ENCODE assay signal across 13 cellular contexts in genomic region chr1:182677393-182678098, GRCh38. TPM values are rescaled to one million over a fixed set of nuclear protein-coding genes. Genes with fewer than 3 reads are reported as not detected.
DNase-seq lines count a peak whose midpoint lies in the region; ATAC-seq, FAIRE-seq and TF ChIP-seq lines count a peak whose summit lies in the region.
"Had no signal": no experiment of that assay in that cellular context is flagged by ENCODE, and none has a peak within 500 bp of the region (broad histone marks: within the 10 kb centered on the region; RNA-seq: fewer than 3 reads in every experiment).

No MANE protein-coding gene starts in this region.

- ATAC-seq in HG02763 (IDR thresholded peaks at IDR 0.05; ENCODE audit: unreplicated experiment) (peak; percentile 71), HG03565 (IDR thresholded peaks at IDR 0.05; ENCODE audit: unreplicated experiment) (peak; percentile 81)
- no peak for ATAC-seq in activated CD8-positive, alpha-beta T cell treated with anti-CD3 and anti-CD28 coated beads, Interleukin-2, amount 10 ng/mL, durations not matched to agents 7 days and 5 days
- ATAC-seq in activated T-helper 17 cell treated with anti-CD3 and anti-CD28 coated beads, Interleukin-2, amount 50 U/mL, for 72 hours (replicated peaks) = no peak
- ATAC-seq: left lobe of liver had no signal

- H3K36me3 ChIP-seq in DOHH2 (ENCODE audit: control insufficient read depth, low read length) (no peaks in the 10 kb centered on the region), Caco-2 (ENCODE audit: control insufficient read depth, insufficient read depth, low read length) (no peaks in the 10 kb centered on the region)

- H3K4me1 ChIP-seq in DOHH2 (ENCODE audit: control insufficient read depth, low read length) (peaks cover 97% of the 10 kb centered on the region), Caco-2 (peaks cover 15% of the 10 kb centered on the region)

- peaks cover 23% of the 10 kb centered on the region for H3K27me3 Mint-ChIP-seq in activated CD8-positive, alpha-beta T cell treated with anti-CD3 and anti-CD28 coated beads, Interleukin-2, amount 10 ng/mL, durations not matched to agents 7 days and 5 days (ENCODE audit: low read depth)
- peaks cover 15% of the 10 kb centered on the region for H3K27me3 Mint-ChIP-seq in activated T-helper 17 cell treated with anti-CD3 and anti-CD28 coated beads, Interleukin-2, amount 50 U/mL, for 72 hours
- H3K27me3 Mint-ChIP-seq in Caco-2 (ENCODE audit: insufficient read depth, unreplicated experiment) = no peaks in the 10 kb centered on the region

- peaks cover 33% of the 10 kb centered on the region for H3F3A ChIP-seq in DOHH2 (ENCODE audit: control insufficient read depth, insufficient read depth)

- CTCF ChIA-PET in activated CD8-positive, alpha-beta T cell treated with anti-CD3 and anti-CD28 coated beads, Interleukin-2, amount 10 ng/mL, durations not matched to agents 7 days and 5 days (lab: Charles Lee) = interaction anchor here (2.1 kb wide), 1 partner anchor 104 kb away, joined by 8 read pairs; no protein-coding TSS in a partner anchor
- CTCF ChIA-PET in Caco-2 (lab: Charles Lee) = no interaction called here

- peak overlapping the region; percentile 90 for H3K4me2 ChIP-seq in DOHH2 (ENCODE audit: low read length)

- TF ChIP-seq CTCF in DOHH2 (IDR thresholded peaks at IDR 0.05; ENCODE audit: low read depth, low read length, poor library complexity, severe bottlenecking) = no peak
- TF ChIP-seq CTCF in Caco-2 (IDR thresholded peaks at IDR 0.05; ENCODE audit: insufficient read depth in 1 of 2, low read depth in 1 of 2, low read length in 1 of 2, severe bottlenecking in 1 of 2, unreplicated experiment in 1 of 2) = no peak

- no peak overlapping the region for H3K27ac Mint-ChIP-seq in activated CD8-positive, alpha-beta T cell treated with anti-CD3 and anti-CD28 coated beads, Interleukin-2, amount 10 ng/mL, durations not matched to agents 7 days and 5 days
- H3K27ac Mint-ChIP-seq in activated T-helper 17 cell treated with anti-CD3 and anti-CD28 coated beads, Interleukin-2, amount 50 U/mL, for 72 hours = no peak overlapping the region
- no peak overlapping the region for H3K27ac Mint-ChIP-seq in Caco-2 (ENCODE audit: unreplicated experiment)

- no peaks in the 10 kb centered on the region for H3K36me3 Mint-ChIP-seq in activated CD8-positive, alpha-beta T cell treated with anti-CD3 and anti-CD28 coated beads, Interleukin-2, amount 10 ng/mL, durations not matched to agents 7 days and 5 days (ENCODE audit: low read depth)
- no peaks in the 10 kb centered on the region for H3K36me3 Mint-ChIP-seq in activated T-helper 17 cell treated with anti-CD3 and anti-CD28 coated beads, Interleukin-2, amount 50 U/mL, for 72 hours (ENCODE audit: low read depth)
- H3K36me3 Mint-ChIP-seq in Caco-2 (ENCODE audit: insufficient read depth, unreplicated experiment) = no peaks in the 10 kb centered on the region

- H3K4me1 Mint-ChIP-seq in activated CD8-positive, alpha-beta T cell treated with anti-CD3 and anti-CD28 coated beads, Interleukin-2, amount 10 ng/mL, durations not matched to agents 7 days and 5 days (ENCODE audit: low read depth) = peaks cover 5% of the 10 kb centered on the region
- H3K4me1 Mint-ChIP-seq in activated T-helper 17 cell treated with anti-CD3 and anti-CD28 coated beads, Interleukin-2, amount 50 U/mL, for 72 hours = no peaks in the 10 kb centered on the region
- peaks cover 25% of the 10 kb centered on the region for H3K4me1 Mint-ChIP-seq in Caco-2 (ENCODE audit: low read depth, unreplicated experiment)

- intact Hi-C loops in Caco-2 (cut with micrococcal nuclease; ENCODE audit: unreplicated experiment) = no loop called here

- H3K4me3 ChIP-seq in DOHH2 (ENCODE audit: low read length) = peak overlapping the region; percentile 69
- H3K4me3 ChIP-seq in Caco-2 (ENCODE audit: low read depth, low read length) = no peak overlapping the region

- POLR2A ChIA-PET in activated CD8-positive, alpha-beta T cell treated with anti-CD3 and anti-CD28 coated beads, Interleukin-2, amount 10 ng/mL, durations not matched to agents 7 days and 5 days (lab: Charles Lee) = no interaction called here
- POLR2A ChIA-PET in Caco-2 (lab: Charles Lee) = no interaction called here

- no peaks in the 10 kb centered on the region for H4K20me1 ChIP-seq in DOHH2 (ENCODE audit: control insufficient read depth, insufficient read depth, low read depth, low read length)

- peak; percentile 60 for DNase-seq in GM19239 (ENCODE audit: insufficient read length, low spot score)
- no peak for DNase-seq in activated CD8-positive, alpha-beta T cell treated with anti-CD3 and anti-CD28 coated beads, Interleukin-2, amount 10 ng/mL, durations not matched to agents 7 days and 5 days
- no peak for DNase-seq in 8988T
- no peak for DNase-seq in Caco-2
- DNase-seq: aorta had no signal

- no TSS peak for BruUV-seq in Caco-2 (replicated peaks; lab: Mats Ljungman, UMichigan)

- no peaks in the 10 kb centered on the region for H3K79me2 ChIP-seq in DOHH2 (ENCODE audit: control insufficient read depth, low read length)

- H3K27me3 ChIP-seq in DOHH2 (ENCODE audit: control insufficient read depth, low read length) (no peaks in the 10 kb centered on the region), Caco-2 (replicated peaks; ENCODE audit: control insufficient read depth, insufficient read depth, low read length) (no peaks in the 10 kb centered on the region)

- peak overlapping the region; percentile 100 for H3K27ac ChIP-seq in DOHH2 (ENCODE audit: low read depth, low read length)

- peak; percentile 93 for FAIRE-seq in GM19239 (lab: Jason Lieb, UNC)

- H3K4me3 Mint-ChIP-seq in activated CD8-positive, alpha-beta T cell treated with anti-CD3 and anti-CD28 coated beads, Interleukin-2, amount 10 ng/mL, durations not matched to agents 7 days and 5 days = no peak overlapping the region
- H3K4me3 Mint-ChIP-seq in activated T-helper 17 cell treated with anti-CD3 and anti-CD28 coated beads, Interleukin-2, amount 50 U/mL, for 72 hours = no peak overlapping the region
- H3K4me3 Mint-ChIP-seq in Caco-2 (ENCODE audit: unreplicated experiment) = no peak overlapping the region

- H3K9me3 ChIP-seq in DOHH2 (ENCODE audit: control insufficient read depth, insufficient read depth, low read length) (no peaks in the 10 kb centered on the region), Caco-2 (no peaks in the 10 kb centered on the region)

- H3K9me2 ChIP-seq in DOHH2 (replicated peaks; ENCODE audit: control insufficient read depth, low read length) = no peaks in the 10 kb centered on the region

- H3K9me3 Mint-ChIP-seq in activated CD8-positive, alpha-beta T cell treated with anti-CD3 and anti-CD28 coated beads, Interleukin-2, amount 10 ng/mL, durations not matched to agents 7 days and 5 days (ENCODE audit: insufficient read depth) = no peaks in the 10 kb centered on the region
- no peaks in the 10 kb centered on the region for H3K9me3 Mint-ChIP-seq in activated T-helper 17 cell treated with anti-CD3 and anti-CD28 coated beads, Interleukin-2, amount 50 U/mL, for 72 hours
- no peaks in the 10 kb centered on the region for H3K9me3 Mint-ChIP-seq in Caco-2 (ENCODE audit: unreplicated experiment)

RNA-seq across cellular contexts. Expression of gene RGS8, which starts 6.8 kb away (rescaled TPM):
- total RNA-seq in activated CD8-positive, alpha-beta T cell treated with anti-CD3 and anti-CD28 coated beads, Interleukin-2, amount 10 ng/mL, durations not matched to agents 7 days and 5 days = not detected
- total RNA-seq in activated T-helper 17 cell treated with anti-CD3 and anti-CD28 coated beads, Interleukin-2, amount 50 U/mL, for 72 hours = under 1 TPM; 0.04 to 0.08 TPM
- not detected in 2 replicates for total RNA-seq in Caco-2 (2022)
- total RNA-seq: activated CD8-positive, alpha-beta memory T cell treated with anti-CD3 and anti-CD28 coated beads for 36 hours; fibroblast of lung; left lobe of liver; pulmonary artery endothelial cell had no signal

Comparison
In these comparisons a context has a peak if more than half of its experiments do, and no peak if none do; other contexts are left out.
1. ATAC-seq: peak in HG02763 (single experiment) and HG03565 (single experiment); none in activated CD8-positive, alpha-beta T cell treated with anti-CD3 and anti-CD28 coated beads, Interleukin-2, amount 10 ng/mL, durations not matched to agents 7 days and 5 days (single experiment) and activated T-helper 17 cell treated with anti-CD3 and anti-CD28 coated beads, Interleukin-2, amount 50 U/mL, for 72 hours (single experiment).